ENCODE assay signal across 14 cellular contexts in genomic region chr7:48182736-48183369, GRCh38. TPM values are rescaled to one million over a fixed set of nuclear protein-coding genes. Genes with fewer than 3 reads are reported as not detected.
A peak's percentile ranks its signal among the peaks of the same experiment; 100 is the strongest.
DNase-seq lines count a peak whose midpoint lies in the region; ATAC-seq, FAIRE-seq and TF ChIP-seq lines count a peak whose summit lies in the region.
"Had no signal": no experiment of that assay in that cellular context is flagged by ENCODE, and none has a peak within 500 bp of the region (broad histone marks: within the 10 kb centered on the region; RNA-seq: fewer than 3 reads in every experiment).

No MANE protein-coding gene starts in this region.

- H4K20me1 ChIP-seq in IMR-90 (ENCODE audit: insufficient read depth, low read length) (no peaks in the 10 kb centered on the region), keratinocyte (ENCODE audit: control insufficient read depth, extremely low read depth, insufficient read depth, low read length) (no peaks in the 10 kb centered on the region)

- H2AFZ ChIP-seq in IMR-90 (replicated peaks; ENCODE audit: low read length, poor library complexity) (peak overlapping the region; percentile 3), keratinocyte (ENCODE audit: control insufficient read depth, low read length) (peak overlapping the region; percentile 3)

- H3K9me1 ChIP-seq in IMR-90 (ENCODE audit: insufficient read depth, low read length) (peaks cover 14% of the 10 kb centered on the region), keratinocyte (ENCODE audit: control insufficient read depth, extremely low read depth, insufficient read depth, low read length) (no peaks in the 10 kb centered on the region)

- H3K27ac ChIP-seq in IMR-90 (ENCODE audit: insufficient read depth, low read length) = no peak overlapping the region
- H3K27ac ChIP-seq in brain microvascular endothelial cell = peak overlapping the region; percentile 64
- no peak overlapping the region for H3K27ac ChIP-seq in keratinocyte (ENCODE audit: control insufficient read depth, insufficient read depth, low read length)
- H3K27ac ChIP-seq: uterus had no signal

- H2BK15ac ChIP-seq in IMR-90 (ENCODE audit: low read depth, low read length) = 0 out of 3 replicates have a peak overlapping the region, but pooled peaks have one; percentile 1

- no peaks in the 10 kb centered on the region for H3K79me2 ChIP-seq in keratinocyte (ENCODE audit: control insufficient read depth, insufficient read depth, low read length)

- H3K4me1 ChIP-seq in IMR-90 (ENCODE audit: control insufficient read depth, insufficient read depth, low read length) = peaks cover 9% of the 10 kb centered on the region; the same call in 1 of the 2 replicates
- H3K4me1 ChIP-seq in keratinocyte (ENCODE audit: control insufficient read depth, extremely low read depth, insufficient read depth, low read length) = no peaks in the 10 kb centered on the region
- H3K4me1 ChIP-seq: uterus had no signal

- H4K91ac ChIP-seq in IMR-90 (ENCODE audit: insufficient read depth, low read depth, low read length) = peak overlapping the region; percentile 12; the same call in 1 of the 2 replicates

- H2AK9ac ChIP-seq in IMR-90 (replicated peaks; ENCODE audit: low read depth, low read length, poor library complexity) = no peak overlapping the region

- TF ChIP-seq CTCF in IMR-90 (conservative IDR thresholded peaks at IDR 0.05; ENCODE audit: low read depth, low read length) (no peak), brain microvascular endothelial cell (IDR thresholded peaks at IDR 0.05; ENCODE audit: low read depth, low read length, missing control alignments) (no peak), keratinocyte (optimal IDR thresholded peaks at IDR 0.05 in 1 of 3, IDR thresholded peaks at IDR 0.05 in 1 of 3, conservative IDR thresholded peaks at IDR 0.05 in 1 of 3; ENCODE audit: extremely low read depth in 1 of 3, insufficient read depth in 2 of 3, low read length in 3 of 3) (no peak)

- no peaks in the 10 kb centered on the region for H3K27me3 ChIP-seq in IMR-90 (ENCODE audit: control insufficient read depth, insufficient read depth, low read length)
- no peaks in the 10 kb centered on the region for H3K27me3 ChIP-seq in brain microvascular endothelial cell (replicated peaks)
- H3K27me3 ChIP-seq in keratinocyte (ENCODE audit: control insufficient read depth, extremely low read depth, insufficient read depth, low read length) = no peaks in the 10 kb centered on the region
- H3K27me3 ChIP-seq in MG63 = no peaks in the 10 kb centered on the region
- H3K27me3 ChIP-seq: uterus had no signal

- H4K8ac ChIP-seq in IMR-90 (ENCODE audit: low read depth in 2 of 2, low read length in 2 of 2) = peak overlapping the region in 1 of 2 experiments; percentile 51; a peak in 2 of 4 replicates

- 0 out of 2 replicates have a peak overlapping the region, but pooled peaks have one; percentile 21 for H3K23ac ChIP-seq in IMR-90 (ENCODE audit: low read depth, low read length)

- WGBS in IMR-90 (ENCODE audit: extremely low coverage in 2 of 2, insufficient read length in 1 of 2), 2 experiments = no CpG with 5 or more reads among the region's 3 CpGs

- H4K5ac ChIP-seq in IMR-90 (ENCODE audit: low read depth, low read length) = peak overlapping the region; percentile 19; the same call in 1 of the 2 replicates

- no TSS peak for BruUV-seq in IMR-90 (replicated peaks; lab: Mats Ljungman, UMichigan)

- H3K9ac ChIP-seq in IMR-90 (ENCODE audit: low read depth, low read length) = no peak overlapping the region
- no peak overlapping the region for H3K9ac ChIP-seq in keratinocyte (ENCODE audit: control insufficient read depth, extremely low read depth, insufficient read depth, low read length)

- in situ Hi-C loops in IMR-90 (cut with MboI; ENCODE audit: low sequenced_read_pairs) = no loop called here
- in situ Hi-C loops in brain microvascular endothelial cell (cut with HindIII; ENCODE audit: low pct_ligation_motif_present, low sequenced_read_pairs) = no loop called here

- ATAC-seq in IMR-90 (ENCODE audit: low read depth) = peak; percentile 65
- ATAC-seq: CD8-positive, alpha-beta T cell; naive thymus-derived CD8-positive, alpha-beta T cell had no signal

- POLR2A ChIA-PET in IMR-90 (lab: Charles Lee; ENCODE audit: unreplicated experiment) = no interaction called here

- peak overlapping the region; percentile 92; the same call in 1 of the 2 replicates for H3K18ac ChIP-seq in IMR-90 (ENCODE audit: low read depth, low read length)

- intact Hi-C loops in IMR-90 (cut with micrococcal nuclease) = no loop called here

- no peak overlapping the region for H2AK5ac ChIP-seq in IMR-90 (ENCODE audit: low read depth, low read length)

- TF ChIP-seq POLR2A in IMR-90 (IDR thresholded peaks at IDR 0.05; ENCODE audit: low read depth, low read length) = no peak

- H2BK5ac ChIP-seq in IMR-90 (ENCODE audit: low read depth, low read length, poor library complexity, severe bottlenecking) = peak overlapping the region; percentile 44

- DNase-seq in AG20443 (ENCODE audit: low spot score) = peak; percentile 46
- DNase-seq in IMR-90 = peak; percentile 70
- peak; percentile 43 for DNase-seq in brain microvascular endothelial cell
- DNase-seq in keratinocyte (ENCODE audit: low read depth, low spot score) = no peak
- DNase-seq in NCI-H2171 (lab: John Stamatoyannopoulos, UW) = no peak
- DNase-seq in central memory CD4-positive, alpha-beta T cell = no peak
- no peak for DNase-seq in NCI-H128 (lab: John Stamatoyannopoulos, UW; ENCODE audit: unreplicated experiment)
- no peak for DNase-seq in MG63
- DNase-seq: activated CD4-positive, alpha-beta memory T cell treated with anti-CD3 and anti-CD28 coated beads for 36 hours; CD8-positive, alpha-beta T cell; naive thymus-derived CD8-positive, alpha-beta T cell; NCI-H1105; uterus had no signal

- TF ChIP-seq RAD21 in IMR-90 (IDR thresholded peaks at IDR 0.05; ENCODE audit: low read length) = no peak

- H3K14ac ChIP-seq in IMR-90 (replicated peaks; ENCODE audit: low read depth, low read length) = peak overlapping the region; percentile 57

- no peak for FAIRE-seq in keratinocyte (lab: Jason Lieb, UNC)
- FAIRE-seq: islet of Langerhans had no signal

- CTCF ChIA-PET in IMR-90 (lab: Yijun Ruan, JAX) = interaction anchor here (1.0 kb wide), 1 partner anchor 9 kb away, joined by 3 read pairs; no protein-coding TSS in a partner anchor

- H3K36me3 ChIP-seq in IMR-90 (ENCODE audit: control insufficient read depth, insufficient read depth, low read length) = no peaks in the 10 kb centered on the region
- no peaks in the 10 kb centered on the region for H3K36me3 ChIP-seq in brain microvascular endothelial cell (replicated peaks)
- H3K36me3 ChIP-seq in keratinocyte (ENCODE audit: control insufficient read depth in 2 of 2, extremely low read depth in 1 of 2, insufficient read depth in 2 of 2, low read length in 2 of 2) = no peaks in the 10 kb centered on the region
- H3K36me3 ChIP-seq in MG63 = no peaks in the 10 kb centered on the region
- H3K36me3 ChIP-seq: uterus had no signal

- peak overlapping the region; percentile 53 for H2BK120ac ChIP-seq in IMR-90 (ENCODE audit: low read depth, low read length)

- H3K9me3 ChIP-seq in IMR-90 (ENCODE audit: control insufficient read depth, insufficient read depth, low read length) (no peaks in the 10 kb centered on the region), keratinocyte (ENCODE audit: control insufficient read depth, low read depth, low read length) (no peaks in the 10 kb centered on the region), MG63 (no peaks in the 10 kb centered on the region)
- H3K9me3 ChIP-seq: uterus had no signal

- H3K4ac ChIP-seq in IMR-90 (ENCODE audit: low read depth, low read length) = peak overlapping the region; percentile 20; the same call in 1 of the 2 replicates

- dilution Hi-C loops in IMR-90 (cut with HindIII; ENCODE audit: low sequenced_read_pairs, unreplicated experiment) = no loop called here
- dilution Hi-C loops in keratinocyte (cut with MboI; ENCODE audit: extremely low pct_ligation_motif_present, low sequenced_read_pairs) = no loop called here

- H3K4me2 ChIP-seq in IMR-90 (ENCODE audit: low read depth, low read length) = peak overlapping the region; percentile 36; the same call in 1 of the 2 replicates
- H3K4me2 ChIP-seq in keratinocyte (ENCODE audit: control insufficient read depth, extremely low read depth, insufficient read depth, low read depth, low read length) = no peak overlapping the region

- H2BK20ac ChIP-seq in IMR-90 (ENCODE audit: low read depth, low read length) = peak overlapping the region; percentile 63; the same call in 1 of the 2 replicates

- no peak overlapping the region for H3K56ac ChIP-seq in IMR-90 (ENCODE audit: extremely low read depth, insufficient read depth, low read length)

- no peaks in the 10 kb centered on the region for H3K79me1 ChIP-seq in IMR-90 (ENCODE audit: low read depth in 1 of 2, low read length in 2 of 2)

- H3K4me3 ChIP-seq in IMR-90 (ENCODE audit: insufficient read depth, low read depth, low read length) (no peak overlapping the region), brain microvascular endothelial cell (ENCODE audit: low read depth, low read length) (no peak overlapping the region), keratinocyte (ENCODE audit: control insufficient read depth in 2 of 3, extremely low read depth in 1 of 3, insufficient read depth in 2 of 3, low read depth in 1 of 3, low read length in 3 of 3) (no peak overlapping the region), MG63 (no peak overlapping the region)
- H3K4me3 ChIP-seq: uterus had no signal

TF ChIP-seq in IMR-90, 13 proteins besides CTCF, POLR2A, EP300 and RAD21:
- TF ChIP-seq FOS (IDR thresholded peaks at IDR 0.05; ENCODE audit: low read depth, low read length) (peak; percentile 21; the same call in 1 of the 2 replicates), RFX5 (IDR thresholded peaks at IDR 0.05; ENCODE audit: low read depth, low read length) (no peak)

RNA-seq across cellular contexts. Expression of gene ABCA13, which starts 11.6 kb away (rescaled TPM):
- total RNA-seq in IMR-90 (2012; rRNA removed) = under 0.01 TPM in 2 replicates
- 0.04 and 0.07 TPM in 2 replicates for polyA plus RNA-seq in IMR-90 (2012; rRNA removed)
- 0.01 and 0.02 TPM in 2 replicates for polyA plus RNA-seq in IMR-90 (2012; cell fraction: cytosol; rRNA removed)
- polyA plus RNA-seq in IMR-90 (2012; cell fraction: nucleus; rRNA removed; ENCODE audit: low replicate concordance) = 0.01 and 0.06 TPM in 2 replicates
- polyA plus RNA-seq in keratinocyte = 0.23 to 0.76 TPM (median 0.61 TPM) in 3 replicates
- polyA plus RNA-seq in keratinocyte (2011; ENCODE audit: low read depth) = not detected
- polyA plus RNA-seq in keratinocyte (2011; cell fraction: cytosol; rRNA removed) = 0.16 and 0.19 TPM in 2 replicates
- polyA plus RNA-seq in keratinocyte (2011; cell fraction: nucleus; rRNA removed) = 0.48 and 0.55 TPM in 2 replicates
- polyA plus RNA-seq in keratinocyte (2012; ENCODE audit: low replicate concordance) = 0.07 and 0.60 TPM in 2 replicates
- polyA minus RNA-seq in keratinocyte = 0.52 to 7.2 TPM (median 1.1 TPM) in 3 replicates
- 0.38 TPM for polyA minus RNA-seq in keratinocyte (2011; cell fraction: cytosol; rRNA and poly(A)+ RNA removed)
- polyA minus RNA-seq in keratinocyte (2011; cell fraction: nucleus; rRNA and poly(A)+ RNA removed) = 0.95 and 1.3 TPM in 2 replicates
- total RNA-seq in MG63 (2014; rRNA removed; shearing (Covaris generic); ENCODE audit: low replicate concordance) = not detected in 2 replicates
- total RNA-seq: activated CD4-positive, alpha-beta memory T cell treated with anti-CD3 and anti-CD28 coated beads for 36 hours; CD8-positive, alpha-beta T cell; naive thymus-derived CD8-positive, alpha-beta T cell had no signal
- polyA plus RNA-seq: naive thymus-derived CD8-positive, alpha-beta T cell had no signal

Comparison
In these comparisons a context has a peak if more than half of its experiments do, and no peak if none do; other contexts are left out.
1. DNase-seq: peak in AG20443 (single experiment), IMR-90 (single experiment) and brain microvascular endothelial cell (single experiment); none in keratinocyte (single experiment), NCI-H2171 (single experiment), central memory CD4-positive, alpha-beta T cell (single experiment), NCI-H128 (single experiment) and MG63 (single experiment).